ENCODE assay signal across 23 cellular contexts in the genomic region with DNA sequence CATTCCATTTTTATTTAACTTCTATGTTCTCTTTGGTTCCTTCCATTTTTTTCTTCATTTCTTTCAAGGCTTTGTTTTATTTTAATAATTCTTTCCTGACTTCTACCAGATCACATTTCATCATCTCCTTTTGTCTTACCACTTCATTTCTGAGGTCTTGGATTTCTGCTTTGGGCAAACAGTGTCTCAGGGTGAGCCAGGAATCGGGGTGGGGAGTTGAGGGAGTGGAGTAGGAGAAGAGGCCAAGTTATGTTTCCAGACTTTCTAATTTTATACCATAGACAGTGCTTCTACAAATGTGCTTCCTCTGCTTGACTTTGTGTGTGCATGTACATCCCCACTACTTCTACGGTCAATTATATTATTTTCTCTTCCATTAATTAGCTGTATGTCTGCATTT.
"Had no signal": no experiment of that assay in that cellular context is flagged by ENCODE, and none has a peak within 500 bp of the region (broad histone marks: within the 10 kb centered on the region; RNA-seq: fewer than 3 reads in every experiment).

No MANE protein-coding gene starts in this region.

- H3K4me3 ChIP-seq: esophagus squamous epithelium, left lung, lung, tibial artery had no signal

- H3K9me3 ChIP-seq: esophagus squamous epithelium, left lung, tibial artery had no signal

- H3K36me3 Mint-ChIP-seq: activated naive CD4-positive, alpha-beta T cell treated with anti-CD3 and anti-CD28 coated beads, Interleukin-2, amount 50 U/mL, for 24 hours; immature natural killer cell; naive thymus-derived CD8-positive, alpha-beta T cell had no signal

- H3K4me3 Mint-ChIP-seq: activated CD4-positive, alpha-beta memory T cell treated with anti-CD3 and anti-CD28 coated beads, Interleukin-2, amount 10 ng/mL, durations not matched to agents 7 days and 5 days; activated naive CD4-positive, alpha-beta T cell treated with anti-CD3 and anti-CD28 coated beads, Interleukin-2, amount 50 U/mL, for 24 hours; activated T-helper 1 cell treated with anti-CD3 and anti-CD28 coated beads, Interleukin-12 subunit alpha, Interleukin-12 subunit beta, Interleukin-2, Interleukin-4 antibody, amounts not matched to agents 30 ng/mL and 10 ng/mL and 1 ng/mL, durations not matched to agents 14 hours and 24 hours and 36 hours; endodermal cell; immature natural killer cell; naive thymus-derived CD8-positive, alpha-beta T cell; T-helper 17 cell had no signal

- H3K36me3 ChIP-seq: brain microvascular endothelial cell, esophagus squamous epithelium, left lung, tibial artery had no signal

- H3K27ac ChIP-seq: brain microvascular endothelial cell, esophagus squamous epithelium, foreskin keratinocyte, left lung had no signal

- H3K27ac Mint-ChIP-seq: activated CD4-positive, alpha-beta memory T cell treated with anti-CD3 and anti-CD28 coated beads, Interleukin-2, amount 10 ng/mL, durations not matched to agents 7 days and 5 days; activated naive CD4-positive, alpha-beta T cell treated with anti-CD3 and anti-CD28 coated beads, Interleukin-2, amount 50 U/mL, for 24 hours; activated T-helper 1 cell treated with anti-CD3 and anti-CD28 coated beads, Interleukin-12 subunit alpha, Interleukin-12 subunit beta, Interleukin-2, Interleukin-4 antibody, amounts not matched to agents 30 ng/mL and 10 ng/mL and 1 ng/mL, durations not matched to agents 14 hours and 24 hours and 36 hours; endodermal cell; immature natural killer cell; naive thymus-derived CD8-positive, alpha-beta T cell; T-helper 17 cell had no signal

- H3K4me1 ChIP-seq: esophagus squamous epithelium, foreskin keratinocyte, left lung had no signal

- H3K4me1 Mint-ChIP-seq: activated CD4-positive, alpha-beta memory T cell treated with anti-CD3 and anti-CD28 coated beads, Interleukin-2, amount 10 ng/mL, durations not matched to agents 7 days and 5 days; activated naive CD4-positive, alpha-beta T cell treated with anti-CD3 and anti-CD28 coated beads, Interleukin-2, amount 50 U/mL, for 24 hours; endodermal cell; immature natural killer cell; naive thymus-derived CD8-positive, alpha-beta T cell; T-helper 17 cell had no signal

- H3K27me3 ChIP-seq: brain microvascular endothelial cell, esophagus squamous epithelium, foreskin keratinocyte, left lung, tibial artery had no signal

- ATAC-seq: foreskin keratinocyte; left lung; naive thymus-derived CD8-positive, alpha-beta T cell; stimulated activated naive CD8-positive, alpha-beta T cell treated with anti-CD3 and anti-CD28 coated beads, Interleukin-15, Interleukin-2, amounts not matched to agents 100 U/mL and 50 U/mL, for 24 hours; T-helper 17 cell had no signal

- H3K9me3 Mint-ChIP-seq: activated CD4-positive, alpha-beta memory T cell treated with anti-CD3 and anti-CD28 coated beads, Interleukin-2, amount 10 ng/mL, durations not matched to agents 7 days and 5 days; activated naive CD4-positive, alpha-beta T cell treated with anti-CD3 and anti-CD28 coated beads, Interleukin-2, amount 50 U/mL, for 24 hours; activated T-helper 1 cell treated with anti-CD3 and anti-CD28 coated beads, Interleukin-12 subunit alpha, Interleukin-12 subunit beta, Interleukin-2, Interleukin-4 antibody, amounts not matched to agents 30 ng/mL and 10 ng/mL and 1 ng/mL, durations not matched to agents 14 hours and 24 hours and 36 hours; endodermal cell; naive thymus-derived CD8-positive, alpha-beta T cell had no signal

- H3K27me3 Mint-ChIP-seq: activated CD4-positive, alpha-beta memory T cell treated with anti-CD3 and anti-CD28 coated beads, Interleukin-2, amount 10 ng/mL, durations not matched to agents 7 days and 5 days; activated naive CD4-positive, alpha-beta T cell treated with anti-CD3 and anti-CD28 coated beads, Interleukin-2, amount 50 U/mL, for 24 hours; T-helper 17 cell had no signal

- DNase-seq: activated CD4-positive, alpha-beta memory T cell treated with anti-CD3 and anti-CD28 coated beads, Interleukin-2, amount 10 ng/mL, durations not matched to agents 7 days and 5 days; activated CD4-positive, alpha-beta T cell treated with anti-CD3 and anti-CD28 coated beads for 48 hours; activated CD4-positive, CD25-positive, alpha-beta regulatory T cell; activated gamma-delta T cell treated with Interleukin-2 at 50 U/mL for 16 hours; activated T-cell treated with anti-CD3 and anti-CD28 coated beads for 4 hours; brain microvascular endothelial cell; caudate nucleus; endodermal cell; esophagus squamous epithelium; foreskin keratinocyte; immature natural killer cell; kidney glomerular epithelial cell; left lung; naive thymus-derived CD8-positive, alpha-beta T cell; retina; stimulated activated CD4-positive, alpha-beta T cell treated with anti-CD3 and anti-CD28 coated beads, Interleukin-4, amount 100 ng/mL, for 24 hours; stimulated activated naive CD8-positive, alpha-beta T cell treated with anti-CD3 and anti-CD28 coated beads, Interleukin-15, Interleukin-2, amounts not matched to agents 100 U/mL and 50 U/mL, for 24 hours; SW 1271; T-helper 17 cell; tibial artery had no signal
